Comparison of ENCODE assay signal across 1 cellular context in genomic region chr4:1711055-1711905, GRCh38.
TF ChIP-seq lines count a peak whose summit lies in the region.

No MANE protein-coding gene starts in this region.

TF ChIP-seq in K562, 482 proteins besides CTCF, POLR2A, EP300 and RAD21 (continued from another document):
- TF ChIP-seq NR4A1 (CRISPR knock-in tag; IDR thresholded peaks at IDR 0.05) (no peak), NR4A1 (tag; IDR thresholded peaks at IDR 0.05) (no peak), CTCFL (IDR thresholded peaks at IDR 0.05; ENCODE audit: borderline replicate concordance, insufficient read depth, low read depth, low read length, poor library complexity, severe bottlenecking) (no peak), CAMTA2 (CRISPR knock-in tag; conservative IDR thresholded peaks at IDR 0.05) (no peak), FOS (IDR thresholded peaks at IDR 0.05; ENCODE audit: extremely low read depth, insufficient read length) (no peak), CSDE1 (IDR thresholded peaks at IDR 0.05) (no peak), TSHZ1 (CRISPR knock-in tag; IDR thresholded peaks at IDR 0.05) (no peak), VEZF1 (CRISPR knock-in tag; IDR thresholded peaks at IDR 0.05) (no peak), E2F1 (CRISPR knock-in tag; IDR thresholded peaks at IDR 0.05) (0 out of 2 replicates have a peak, but pooled peaks have one; percentile 25), HINFP (tag; conservative IDR thresholded peaks at IDR 0.05; ENCODE audit: low read depth) (no peak), MBD2 (IDR thresholded peaks at IDR 0.05; ENCODE audit: borderline replicate concordance, low read depth) (no peak), ZBTB17 (CRISPR knock-in tag; IDR thresholded peaks at IDR 0.05) (no peak), ZNF445 (CRISPR knock-in tag; IDR thresholded peaks at IDR 0.05; ENCODE audit: low read depth) (no peak)
